In genomic region chrX:109739625-109740024, GRCh38 we compare ENCODE assay signal across 26 cellular contexts.
"Had no signal": no experiment of that assay in that cellular context is flagged by ENCODE, and none has a peak within 500 bp of the region (broad histone marks: within the 10 kb centered on the region; RNA-seq: fewer than 3 reads in every experiment).

No MANE protein-coding gene starts in this region.

- H3K27ac ChIP-seq: SJCRH30, SK-N-MC, WERI-Rb-1 had no signal

- H3K27me3 ChIP-seq: adrenal gland, body of pancreas, SJCRH30 had no signal

- DNase-seq: activated CD4-positive, alpha-beta T cell treated with anti-CD3 and anti-CD28 coated beads for 1 hour; activated CD4-positive, alpha-beta T cell treated with anti-CD3 and anti-CD28 coated beads, Interleukin-2, amount 10 ng/mL, durations not matched to agents 24 days and 14 days; activated CD4-positive, alpha-beta T cell treated with anti-CD3 and anti-CD28 coated beads, Interleukin-2, amount 50 U/mL, for 4 hours; activated CD4-positive, CD25-positive, alpha-beta regulatory T cell; activated CD8-positive, alpha-beta T cell treated with anti-CD3 and anti-CD28 coated beads, Interleukin-2, amount 10 ng/mL, durations not matched to agents 7 days and 5 days; activated gamma-delta T cell treated with Interleukin-2 at 50 U/mL for 16 hours; activated naive CD4-positive, alpha-beta T cell treated with anti-CD3 and anti-CD28 coated beads for 36 hours; activated T-cell treated with anti-CD3 and anti-CD28 coated beads, Interleukin-2, amount 50 U/mL, for 24 hours; Kasumi-1; MM.1S; NCI-H1092; NCI-H1436 treated with DMSO at 0.1 percent for 48 hours; NCI-H1694 treated with DMSO at 0.1 percent for 48 hours; NCI-H2029; NCI-H345; NCI-H524 treated with DMSO at 0.1 percent for 48 hours; SHP77; SJCRH30; T1000; WERI-Rb-1 had no signal

- ATAC-seq: activated CD8-positive, alpha-beta T cell treated with anti-CD3 and anti-CD28 coated beads, Interleukin-2, amount 10 ng/mL, durations not matched to agents 7 days and 5 days; activated naive CD4-positive, alpha-beta T cell treated with anti-CD3 and anti-CD28 coated beads, Interleukin-2, amount 50 U/mL, for 72 hours; Panc1 had no signal

- H3K4me1 ChIP-seq: adrenal gland, breast epithelium, SJCRH30 had no signal

- H3K9me3 ChIP-seq: adrenal gland, body of pancreas, breast epithelium, SJCRH30 had no signal

- H3K36me3 ChIP-seq: adrenal gland, breast epithelium, SJCRH30, WERI-Rb-1 had no signal

- H3K4me3 ChIP-seq: adrenal gland, body of pancreas, breast epithelium, SJCRH30, SK-N-MC had no signal
